ENCODE assay signal across 8 cellular contexts in the genomic region with DNA sequence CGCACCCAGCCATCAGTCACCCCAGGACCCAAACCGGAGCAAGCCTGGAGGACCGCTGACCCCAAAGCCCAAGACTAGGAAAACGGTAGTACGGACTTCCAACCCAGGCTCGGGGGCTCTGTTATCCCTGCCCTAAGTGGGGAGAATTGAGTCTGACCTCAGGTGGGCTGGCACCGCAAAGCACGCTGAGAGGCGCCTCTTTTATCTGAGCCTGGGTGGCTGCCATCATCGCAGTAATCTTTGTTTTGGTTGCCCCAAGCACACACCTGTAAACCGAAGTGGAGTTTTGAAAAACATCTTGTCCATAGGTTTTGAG. TPM values are rescaled to one million over a fixed set of nuclear protein-coding genes. Genes with fewer than 3 reads are reported as not detected.
DNase-seq lines count a peak whose midpoint lies in the region; ATAC-seq, FAIRE-seq and TF ChIP-seq lines count a peak whose summit lies in the region.

No MANE protein-coding gene starts in this region.

- DNase-seq in AG04449 (ENCODE audit: low read depth, low spot score) (no peak), HAP-1 (ENCODE audit: low spot score in 2 of 2) (no peak), bronchial epithelial cell (ENCODE audit: low read depth) (no peak), SKM-1 treated with dmso at 0.1 percent for 144 hours (lab: John Stamatoyannopoulos, UW; ENCODE audit: unreplicated experiment) (no peak), HTR-8/SVneo (ENCODE audit: insufficient read length, low spot score) (no peak), CD1c-positive myeloid dendritic cell (ENCODE audit: extremely low spot score) (no peak)

- H3K4me1 ChIP-seq in HAP-1 (peaks cover 30% of the 10 kb centered on the region), mucosa of rectum (ENCODE audit: control insufficient read depth in 2 of 2, insufficient read depth in 2 of 2, low read length in 2 of 2) (peaks cover 2 to 21% of the 10 kb centered on the region in 2 donors)

- in situ Hi-C loops in HAP-1 (cut with MboI; ENCODE audit: low sequenced_read_pairs) = no loop called here

- peak overlapping the region in 1 of 2 donors; percentile 95 for H3K27ac ChIP-seq in mucosa of rectum (ENCODE audit: low read depth in 2 of 2, low read length in 2 of 2)

- no peaks in the 10 kb centered on the region for H3K9me3 ChIP-seq in HAP-1
- H3K9me3 ChIP-seq in mucosa of rectum (ENCODE audit: control insufficient read depth in 2 of 2, low read length in 2 of 2) = no peaks in the 10 kb centered on the region

- no peak for ATAC-seq in GM21360 (IDR thresholded peaks at IDR 0.05; ENCODE audit: unreplicated experiment)

- CTCF ChIA-PET in AG04449 (lab: Yijun Ruan, JAX) = interaction anchor here (1.2 kb wide), 1 partner anchor 247 kb away, joined by 3 read pairs; no protein-coding TSS in a partner anchor

- H3K4me3 ChIP-seq in AG04449 (ENCODE audit: low read depth, low read length) (peak overlapping the region; percentile 85), HAP-1 (peak overlapping the region; percentile 87), bronchial epithelial cell (ENCODE audit: low read depth, low read length) (peak overlapping the region; percentile 61), mucosa of rectum (ENCODE audit: low read length in 2 of 2) (peak overlapping the region; percentile 80 to 85)

- H3K9ac ChIP-seq in mucosa of rectum (ENCODE audit: low read depth in 1 of 2, low read length in 2 of 2) = peak overlapping the region; percentile 74 to 92

- POLR2A ChIA-PET in AG04449 (lab: Yijun Ruan, JAX) = interaction anchor here (0.6 to 1.2 kb wide), 5 partner anchors 11 to 262 kb away, joined by 3 to 8 read pairs (median 6); partner anchors contain the start of gene CBR4

- 0 out of 2 replicates have a peak, but pooled peaks cover 3% of the 10 kb centered on the region for H3K36me3 ChIP-seq in HAP-1 (replicated peaks)
- no peaks in the 10 kb centered on the region for H3K36me3 ChIP-seq in bronchial epithelial cell (ENCODE audit: control insufficient read depth, insufficient read depth, low read length)
- no peaks in the 10 kb centered on the region for H3K36me3 ChIP-seq in mucosa of rectum (ENCODE audit: control insufficient read depth in 2 of 2, insufficient read depth in 2 of 2, low read length in 2 of 2)

- TF ChIP-seq CTCF in AG04449 (IDR thresholded peaks at IDR 0.05; ENCODE audit: insufficient read depth, low read length, missing control alignments) (no peak), bronchial epithelial cell (IDR thresholded peaks at IDR 0.05; ENCODE audit: insufficient read depth, low read length, severe bottlenecking) (no peak)

- no peaks in the 10 kb centered on the region for H3K27me3 ChIP-seq in HAP-1 (ENCODE audit: low read depth)
- H3K27me3 ChIP-seq in bronchial epithelial cell (ENCODE audit: control insufficient read depth, insufficient read depth, low read length) = no peaks in the 10 kb centered on the region
- no peaks in the 10 kb centered on the region for H3K27me3 ChIP-seq in mucosa of rectum (ENCODE audit: control insufficient read depth in 2 of 2, insufficient read depth in 2 of 2, low read length in 2 of 2)

- no peak for FAIRE-seq in bronchial epithelial cell (lab: Jason Lieb, UNC)
- FAIRE-seq in HTR-8/SVneo (lab: Jason Lieb, UNC) = no peak

RNA-seq across cellular contexts. Expression of gene SH3RF1, which starts 0.9 kb away (rescaled TPM):
- total RNA-seq in bronchial epithelial cell = 9.0 and 14.0 TPM in 2 replicates
